ENCODE assay signal across 24 cellular contexts in genomic region chr15:42553549-42553948, GRCh38. TPM values are rescaled to one million over a fixed set of nuclear protein-coding genes. Genes with fewer than 3 reads are reported as not detected.
DNase-seq lines count a peak whose midpoint lies in the region; ATAC-seq, FAIRE-seq and TF ChIP-seq lines count a peak whose summit lies in the region.
"Had no signal": no experiment of that assay in that cellular context is flagged by ENCODE, and none has a peak within 500 bp of the region (broad histone marks: within the 10 kb centered on the region; RNA-seq: fewer than 3 reads in every experiment).

No MANE protein-coding gene starts in this region.

- in situ Hi-C loops in GM12878 (cut with MboI), result no loop called here

- H2BK12ac ChIP-seq in mesenchymal stem cell (ENCODE audit: low read length in 2 of 2), result no peak overlapping the region

- H3K9me3 ChIP-seq in MM.1S (replicated peaks; ENCODE audit: insufficient read depth, low read length) (no peaks in the 10 kb centered on the region), GM12878 (replicated peaks; ENCODE audit: control insufficient read depth, insufficient read depth, low read length) (no peaks in the 10 kb centered on the region), mesenchymal stem cell (ENCODE audit: control insufficient read depth, low read length) (no peaks in the 10 kb centered on the region)

- H3F3A ChIP-seq in MM.1S (ENCODE audit: insufficient read depth, low read length), result peaks cover 18% of the 10 kb centered on the region; the same call in 1 of the 2 replicates

- H3K27ac ChIP-seq in MM.1S (ENCODE audit: low read length), result no peak overlapping the region; the same call in 1 of the 2 replicates
- no peak overlapping the region for H3K27ac ChIP-seq in GM12878 (ENCODE audit: control insufficient read depth, insufficient read depth)
- H3K27ac ChIP-seq in mesenchymal stem cell (ENCODE audit: low read length, poor library complexity, severe bottlenecking), result no peak overlapping the region
- H3K27ac ChIP-seq: PC-9, RWPE1 had no signal

- no peaks in the 10 kb centered on the region for H3K27me3 Mint-ChIP-seq in activated naive CD8-positive, alpha-beta T cell
- H3K27me3 Mint-ChIP-seq in activated naive CD8-positive, alpha-beta T cell treated with anti-CD3 and anti-CD28 coated beads for 36 hours, result no peaks in the 10 kb centered on the region
- no peaks in the 10 kb centered on the region for H3K27me3 Mint-ChIP-seq in progenitor cell of endocrine pancreas

- no peak overlapping the region for H2AFZ ChIP-seq in MM.1S (ENCODE audit: low read length)
- H2AFZ ChIP-seq in GM12878 (ENCODE audit: control insufficient read depth, low read depth, low read length), result no peak overlapping the region
- no peak overlapping the region for H2AFZ ChIP-seq in mesenchymal stem cell (ENCODE audit: low read depth, low read length)
- H2AFZ ChIP-seq: PC-9 had no signal

- POLR2A ChIA-PET in GM12878 (lab: Charles Lee), result interaction anchor here (0.6 to 2.1 kb wide), 8 partner anchors 9 to 1269 kb away, joined by 3 to 7 read pairs (median 3); no protein-coding TSS in a partner anchor

- no peak overlapping the region for H3K4me3 ChIP-seq in MM.1S (ENCODE audit: low read length)
- H3K4me3 ChIP-seq in GM12878, result no peak overlapping the region
- no peak overlapping the region for H3K4me3 ChIP-seq in mesenchymal stem cell (ENCODE audit: insufficient read depth in 1 of 2, low read depth in 1 of 2, low read length in 2 of 2)
- H3K4me3 ChIP-seq: PC-9 had no signal

- H3K79me1 ChIP-seq in mesenchymal stem cell (replicated peaks; ENCODE audit: low read length, poor library complexity, severe bottlenecking), result peaks cover 11% of the 10 kb centered on the region

- TF ChIP-seq RAD21 in GM12878 (IDR thresholded peaks at IDR 0.05; ENCODE audit: insufficient read depth, low read depth, low read length), result no peak

- ATAC-seq in GM12878, result no peak
- ATAC-seq: SK-N-SH treated with all-trans-retinoic acid at 6 μM for 48 hours had no signal

- SMC1A ChIA-PET in GM12878 (lab: Charles Lee; ENCODE audit: uncharacterized antibody, unreplicated experiment), result interaction anchor here (1.0 to 1.5 kb wide), 4 partner anchors 8 to 43 kb away, joined by 3 to 4 read pairs (median 4); no protein-coding TSS in a partner anchor

- peaks cover 89% of the 10 kb centered on the region for H3K79me2 ChIP-seq in MM.1S (ENCODE audit: low read length)
- H3K79me2 ChIP-seq in GM12878 (ENCODE audit: control insufficient read depth, insufficient read depth, low read length), result peaks cover 56% of the 10 kb centered on the region

- H3K36me3 ChIP-seq in MM.1S (replicated peaks; ENCODE audit: insufficient read depth, low read length) (no peaks in the 10 kb centered on the region; the same call in 1 of the 2 replicates), GM12878 (ENCODE audit: control insufficient read depth in 2 of 2, insufficient read depth in 2 of 2, low read length in 1 of 2) (no peaks in the 10 kb centered on the region; a peak in 1 of 4 replicates), mesenchymal stem cell (ENCODE audit: control insufficient read depth in 1 of 2, insufficient read depth in 2 of 2, low read depth in 1 of 2, low read length in 2 of 2) (peaks cover under 1 to 6% of the 10 kb centered on the region in 2 experiments)

- no peak overlapping the region for H2AK5ac ChIP-seq in mesenchymal stem cell (ENCODE audit: low read length, severe bottlenecking)

- TF ChIP-seq CTCF in MM.1S (IDR thresholded peaks at IDR 0.05; ENCODE audit: low read length), result no peak
- TF ChIP-seq CTCF in GM12878 (IDR thresholded peaks at IDR 0.05 in 2 of 3, conservative IDR thresholded peaks at IDR 0.05 in 1 of 3; ENCODE audit: control insufficient read depth in 2 of 3, extremely low read depth in 1 of 3, insufficient read depth in 1 of 3, low read depth in 3 of 3, low read length in 3 of 3), result no peak
- no peak for TF ChIP-seq CTCF in progenitor cell of endocrine pancreas (IDR thresholded peaks at IDR 0.05; ENCODE audit: unreplicated experiment)

- no peak overlapping the region for H3K18ac ChIP-seq in mesenchymal stem cell (ENCODE audit: low read depth in 1 of 2, low read length in 2 of 2)

- DNase-seq in activated naive CD8-positive, alpha-beta T cell treated with anti-CD3 and anti-CD28 coated beads for 36 hours, result no peak
- DNase-seq in MM.1S (no peak), GM12878 (ENCODE audit: low read depth, low spot score) (no peak), progenitor cell of endocrine pancreas (ENCODE audit: low spot score, unreplicated experiment) (no peak), mesenteric fat pad (ENCODE audit: low spot score) (no peak), activated gamma-delta T cell treated with Interleukin-2 at 50 U/mL for 16 hours (no peak), mesenchymal stem cell (no peak)
- DNase-seq: C1 segment of cervical spinal cord, COR-L47, DMS 273 treated with DMSO at 0.1 percent for 48 hours, GDM1, H7, HFFc6, Karpas-422, NCI-H1417, NCI-H187, NCI-H2107, NCI-H2227 treated with DMSO at 0.1 percent for 48 hours, NCI-H524, PC-9, SIG-M5 had no signal

- no peak for TF ChIP-seq POLR2A in GM12878 (IDR thresholded peaks at IDR 0.05; ENCODE audit: low read depth, low read length)

- H3K9me2 ChIP-seq in MM.1S (replicated peaks; ENCODE audit: insufficient read depth, low read length), result no peaks in the 10 kb centered on the region

- no peak overlapping the region for H2BK15ac ChIP-seq in mesenchymal stem cell (ENCODE audit: low read depth, poor library complexity, severe bottlenecking)

- H3K4me1 ChIP-seq in MM.1S (ENCODE audit: low read length), result peaks cover 21% of the 10 kb centered on the region
- no peaks in the 10 kb centered on the region for H3K4me1 ChIP-seq in GM12878 (ENCODE audit: control insufficient read depth, insufficient read depth, low read length)
- H3K4me1 ChIP-seq in mesenchymal stem cell (ENCODE audit: control insufficient read depth, insufficient read depth, low read depth, low read length), result peaks cover 2% of the 10 kb centered on the region

- H4K91ac ChIP-seq in mesenchymal stem cell (ENCODE audit: low read length), result no peak overlapping the region

- H2BK120ac ChIP-seq in mesenchymal stem cell (ENCODE audit: low read depth, low read length), result no peak overlapping the region

- FAIRE-seq in GM12878 (lab: Jason Lieb, UNC), result no peak

- no peak overlapping the region for H3K14ac ChIP-seq in mesenchymal stem cell (ENCODE audit: low read length in 2 of 2)

- H4K20me1 ChIP-seq in MM.1S (ENCODE audit: insufficient read depth, low read length), result peaks cover 5% of the 10 kb centered on the region; the same call in 1 of the 2 replicates
- no peaks in the 10 kb centered on the region for H4K20me1 ChIP-seq in GM12878 (ENCODE audit: control insufficient read depth, insufficient read depth)

- RAD21 ChIA-PET in GM12878 (lab: Charles Lee; ENCODE audit: unreplicated experiment), result no interaction called here

- H3K4me3 Mint-ChIP-seq in activated naive CD8-positive, alpha-beta T cell, result no peak overlapping the region
- no peak overlapping the region for H3K4me3 Mint-ChIP-seq in activated naive CD8-positive, alpha-beta T cell treated with anti-CD3 and anti-CD28 coated beads for 36 hours
- no peak overlapping the region for H3K4me3 Mint-ChIP-seq in progenitor cell of endocrine pancreas (ENCODE audit: low read depth)
- H3K4me3 Mint-ChIP-seq: HFFc6 had no signal

- 95% methylated on average over 1 of the region's 1 CpG for WGBS in GM12878 (ENCODE audit: insufficient coverage, insufficient replicate concordance, low lambda C conversion rate, missing lambda C conversion rate)
- WGBS in mesenchymal stem cell, result no CpG with 5 or more reads among the region's 1 CpG

- H3K23ac ChIP-seq in mesenchymal stem cell (ENCODE audit: low read length in 2 of 2), result no peak overlapping the region

- peak overlapping the region; percentile 30 for H3K27ac Mint-ChIP-seq in activated naive CD8-positive, alpha-beta T cell
- no peak overlapping the region for H3K27ac Mint-ChIP-seq in activated naive CD8-positive, alpha-beta T cell treated with anti-CD3 and anti-CD28 coated beads for 36 hours
- peak overlapping the region; percentile 34 for H3K27ac Mint-ChIP-seq in progenitor cell of endocrine pancreas
- H3K27ac Mint-ChIP-seq: HFFc6 had no signal

- intact Hi-C loops in GM12878 (cut with micrococcal nuclease; ENCODE audit: unreplicated experiment), result no loop called here

- BruUV-seq in GM12878 (replicated peaks; lab: Mats Ljungman, UMichigan), result no TSS peak

- no peaks in the 10 kb centered on the region for H3K9me3 Mint-ChIP-seq in activated naive CD8-positive, alpha-beta T cell (ENCODE audit: low read depth)
- H3K9me3 Mint-ChIP-seq in activated naive CD8-positive, alpha-beta T cell treated with anti-CD3 and anti-CD28 coated beads for 36 hours, result no peaks in the 10 kb centered on the region
- H3K9me3 Mint-ChIP-seq in progenitor cell of endocrine pancreas (ENCODE audit: low read depth), result no peaks in the 10 kb centered on the region
- H3K9me3 Mint-ChIP-seq: HFFc6 had no signal

- peak overlapping the region; percentile 20 for H3K4me2 ChIP-seq in MM.1S (ENCODE audit: low read depth, low read length)
- 0 out of 2 replicates have a peak overlapping the region, but pooled peaks have one; percentile 15 for H3K4me2 ChIP-seq in GM12878 (ENCODE audit: control insufficient read depth, insufficient read depth)
- no peak overlapping the region for H3K4me2 ChIP-seq in mesenchymal stem cell (ENCODE audit: low read length, poor library complexity, severe bottlenecking)
- H3K4me2 ChIP-seq: PC-9 had no signal

- H3K27me3 ChIP-seq in MM.1S (replicated peaks; ENCODE audit: insufficient read depth, low read length) (no peaks in the 10 kb centered on the region), GM12878 (replicated peaks in 1 of 2; ENCODE audit: control insufficient read depth in 2 of 2, insufficient read depth in 2 of 2, low read length in 1 of 2) (no peaks in the 10 kb centered on the region), mesenchymal stem cell (ENCODE audit: control insufficient read depth in 1 of 2, insufficient read depth in 1 of 2, low read length in 2 of 2) (no peaks in the 10 kb centered on the region)

- H4K8ac ChIP-seq in mesenchymal stem cell (ENCODE audit: low read length), result no peak overlapping the region

- CTCF ChIA-PET in GM12878 (lab: Yijun Ruan, JAX), result no interaction called here

- H3K4ac ChIP-seq in mesenchymal stem cell (ENCODE audit: low read depth in 1 of 2, low read length in 2 of 2), result no peak overlapping the region

- peaks cover 29% of the 10 kb centered on the region for H3K4me1 Mint-ChIP-seq in activated naive CD8-positive, alpha-beta T cell (ENCODE audit: low read depth)
- H3K4me1 Mint-ChIP-seq in activated naive CD8-positive, alpha-beta T cell treated with anti-CD3 and anti-CD28 coated beads for 36 hours, result peaks cover 28% of the 10 kb centered on the region
- H3K4me1 Mint-ChIP-seq in progenitor cell of endocrine pancreas (ENCODE audit: low read depth), result peaks cover 7% of the 10 kb centered on the region

- TF ChIP-seq EP300 in GM12878 (IDR thresholded peaks at IDR 0.05; ENCODE audit: borderline replicate concordance in 1 of 2, control insufficient read depth in 1 of 2, low read depth in 2 of 2, low read length in 2 of 2), result no peak

- no peak overlapping the region for H2BK5ac ChIP-seq in mesenchymal stem cell (ENCODE audit: low read depth, low read length, poor library complexity, severe bottlenecking)

- no peak overlapping the region for H3K9ac ChIP-seq in MM.1S (ENCODE audit: low read length)
- no peak overlapping the region for H3K9ac ChIP-seq in GM12878 (ENCODE audit: control insufficient read depth, insufficient read depth, low read length)
- H3K9ac ChIP-seq in mesenchymal stem cell (ENCODE audit: low read length), result no peak overlapping the region

- H3K36me3 Mint-ChIP-seq in activated naive CD8-positive, alpha-beta T cell, result no peaks in the 10 kb centered on the region
- H3K36me3 Mint-ChIP-seq in activated naive CD8-positive, alpha-beta T cell treated with anti-CD3 and anti-CD28 coated beads for 36 hours, result peaks cover 16% of the 10 kb centered on the region
- H3K36me3 Mint-ChIP-seq in progenitor cell of endocrine pancreas (ENCODE audit: insufficient read depth), result peaks cover 2% of the 10 kb centered on the region

RNA-seq across cellular contexts. Expression of gene HAUS2, which starts 4.9 kb away (rescaled TPM):
- 10 to 100 TPM; 54.0 to 55.1 TPM for total RNA-seq in activated naive CD8-positive, alpha-beta T cell treated with anti-CD3 and anti-CD28 coated beads for 36 hours
- 16.7 and 25.2 TPM in 2 replicates for total RNA-seq in GM12878 (2013; cell fraction: nucleolus; rRNA removed)
- total RNA-seq in GM12878 (2014; rRNA removed) (40.6 and 40.7 TPM in 2 replicates), GM12878 (2014; rRNA removed; fragmentation: Illumina TruSeq; extraction: Trizol) (37.5 and 41.8 TPM in 2 replicates), GM12878 (2021) (26.7 and 33.5 TPM in 2 replicates), progenitor cell of endocrine pancreas (22.0 and 24.2 TPM in 2 replicates), mesenteric fat pad (26.3 TPM)
- 15.2 TPM for polyA plus RNA-seq in GM12878 (2011; ENCODE audit: low read depth)
- polyA plus RNA-seq in GM12878 (2011; rRNA removed) (45.2 and 80.6 TPM in 2 replicates), GM12878 (2014; fragmentation: Illumina TruSeq; extraction: Trizol) (40.6 and 48.3 TPM in 2 replicates), GM12878 (2014; fragmentation: Nextera tagmentation; extraction: Ambion mirVana) (10 to 100 TPM; 30.8 to 37.0 TPM), GM12878 (2014; rRNA removed) (25.3 and 28.7 TPM in 2 replicates), GM12878 (2016; fragmentation: Nextera tagmentation; extraction: Ambion mirVana) (10 to 100 TPM; 54.0 to 59.3 TPM)
- polyA plus RNA-seq in GM12878 (2011; cell fraction: cytosol; rRNA removed), result 19.5 and 24.6 TPM in 2 replicates
- 6.9 and 8.6 TPM in 2 replicates for polyA plus RNA-seq in GM12878 (2011; cell fraction: nucleus; rRNA removed)
- polyA plus RNA-seq in GM12878 (2012), result 17.9 and 26.5 TPM in 2 replicates
- 19.1 and 19.2 TPM in 2 replicates for polyA minus RNA-seq in GM12878 (2011; rRNA and poly(A)+ RNA removed)
- 10.1 and 12.4 TPM in 2 replicates for polyA minus RNA-seq in GM12878 (2011; cell fraction: cytosol; rRNA and poly(A)+ RNA removed)
- polyA minus RNA-seq in GM12878 (2011; cell fraction: nucleus; rRNA and poly(A)+ RNA removed), result 3.0 and 3.9 TPM in 2 replicates
- polyA plus RNA-seq in mesenchymal stem cell (2013, experiment 1 of 2), result 14.6 TPM
- polyA plus RNA-seq in mesenchymal stem cell (2013, experiment 2 of 2), result 14.3 TPM

RNA-seq across cellular contexts. Expression of gene LRRC57, which starts 5.0 kb away (rescaled TPM):
- 10 to 100 TPM; 17.0 to 19.1 TPM for total RNA-seq in activated naive CD8-positive, alpha-beta T cell treated with anti-CD3 and anti-CD28 coated beads for 36 hours
- 27.7 and 30.2 TPM in 2 replicates for total RNA-seq in GM12878 (2013; cell fraction: nucleolus; rRNA removed)
- total RNA-seq in GM12878 (2014; rRNA removed) (5.9 and 8.1 TPM in 2 replicates), GM12878 (2014; rRNA removed; fragmentation: Illumina TruSeq; extraction: Trizol) (11.4 and 12.2 TPM in 2 replicates), GM12878 (2021) (10.4 and 11.1 TPM in 2 replicates), progenitor cell of endocrine pancreas (27.0 and 27.6 TPM in 2 replicates), mesenteric fat pad (19.4 TPM)
- polyA plus RNA-seq in GM12878 (2011; ENCODE audit: low read depth), result 4.2 TPM
- polyA plus RNA-seq in GM12878 (2011; rRNA removed) (11.6 and 15.7 TPM in 2 replicates), GM12878 (2014; fragmentation: Illumina TruSeq; extraction: Trizol) (10.3 and 11.9 TPM in 2 replicates), GM12878 (2014; fragmentation: Nextera tagmentation; extraction: Ambion mirVana) (1 to 10 TPM; 5.2 to 5.8 TPM), GM12878 (2014; rRNA removed) (7.0 and 7.7 TPM in 2 replicates), GM12878 (2016; fragmentation: Nextera tagmentation; extraction: Ambion mirVana) (10 to 100 TPM in 1 of 2 experiments, 1 to 10 TPM in 1; 8.3 to 10.9 TPM)
- 12.5 and 14.4 TPM in 2 replicates for polyA plus RNA-seq in GM12878 (2011; cell fraction: cytosol; rRNA removed)
- polyA plus RNA-seq in GM12878 (2011; cell fraction: nucleus; rRNA removed), result 7.3 and 10.0 TPM in 2 replicates
- polyA plus RNA-seq in GM12878 (2012), result 6.3 and 7.5 TPM in 2 replicates
- 8.1 and 9.7 TPM in 2 replicates for polyA minus RNA-seq in GM12878 (2011; rRNA and poly(A)+ RNA removed)
- polyA minus RNA-seq in GM12878 (2011; cell fraction: cytosol; rRNA and poly(A)+ RNA removed), result 1.7 and 3.7 TPM in 2 replicates
- polyA minus RNA-seq in GM12878 (2011; cell fraction: nucleus; rRNA and poly(A)+ RNA removed), result 4.1 and 7.1 TPM in 2 replicates
- polyA plus RNA-seq in mesenchymal stem cell (2013, experiment 1 of 2), result 10.9 TPM
- polyA plus RNA-seq in mesenchymal stem cell (2013, experiment 2 of 2), result 11.1 TPM

RNA-seq across cellular contexts. Expression of gene STARD9, which starts 21.9 kb away (rescaled TPM):
- total RNA-seq in activated naive CD8-positive, alpha-beta T cell treated with anti-CD3 and anti-CD28 coated beads for 36 hours, result 1 to 10 TPM; 4.2 to 4.4 TPM
- 144 and 149 TPM in 2 replicates for total RNA-seq in GM12878 (2013; cell fraction: nucleolus; rRNA removed)
- total RNA-seq in GM12878 (2014; rRNA removed), result 7.7 and 9.4 TPM in 2 replicates
- 7.5 and 8.1 TPM in 2 replicates for total RNA-seq in GM12878 (2014; rRNA removed; fragmentation: Illumina TruSeq; extraction: Trizol)
- 8.4 and 11.5 TPM in 2 replicates for total RNA-seq in GM12878 (2021)
- 3.7 TPM for polyA plus RNA-seq in GM12878 (2011; ENCODE audit: low read depth)
- polyA plus RNA-seq in GM12878 (2011; rRNA removed), result 3.6 and 4.7 TPM in 2 replicates
- polyA plus RNA-seq in GM12878 (2011; cell fraction: cytosol; rRNA removed), result 3.5 and 3.6 TPM in 2 replicates
- 22.7 and 25.2 TPM in 2 replicates for polyA plus RNA-seq in GM12878 (2011; cell fraction: nucleus; rRNA removed)
- 4.9 and 6.5 TPM in 2 replicates for polyA plus RNA-seq in GM12878 (2012)
- polyA plus RNA-seq in GM12878 (2014; fragmentation: Illumina TruSeq; extraction: Trizol), result 8.6 and 8.7 TPM in 2 replicates
- polyA plus RNA-seq in GM12878 (2014; fragmentation: Nextera tagmentation; extraction: Ambion mirVana), result 1 to 10 TPM in 1 of 2 experiments, under 1 TPM in 1; 0.58 to 1.1 TPM
- polyA plus RNA-seq in GM12878 (2014; rRNA removed), result 8.2 and 9.3 TPM in 2 replicates
- polyA plus RNA-seq in GM12878 (2016; fragmentation: Nextera tagmentation; extraction: Ambion mirVana), result 1 to 10 TPM; 2.7 to 2.9 TPM
- 8.9 and 11.0 TPM in 2 replicates for polyA minus RNA-seq in GM12878 (2011; rRNA and poly(A)+ RNA removed)
- 1.5 and 2.0 TPM in 2 replicates for polyA minus RNA-seq in GM12878 (2011; cell fraction: cytosol; rRNA and poly(A)+ RNA removed)
- 10.2 and 13.9 TPM in 2 replicates for polyA minus RNA-seq in GM12878 (2011; cell fraction: nucleus; rRNA and poly(A)+ RNA removed)
- total RNA-seq in progenitor cell of endocrine pancreas, result 1.8 and 2.5 TPM in 2 replicates
- total RNA-seq in mesenteric fat pad, result 17.0 TPM
- 1.8 TPM for polyA plus RNA-seq in mesenchymal stem cell (2013, experiment 1 of 2)
- 1.6 TPM for polyA plus RNA-seq in mesenchymal stem cell (2013, experiment 2 of 2)

RNA-seq across cellular contexts. Expression of gene SNAP23, which starts 58.1 kb away (rescaled TPM):
- total RNA-seq in activated naive CD8-positive, alpha-beta T cell treated with anti-CD3 and anti-CD28 coated beads for 36 hours, result 10 to 100 TPM; 37.6 to 42.3 TPM
- 220 and 239 TPM in 2 replicates for total RNA-seq in GM12878 (2013; cell fraction: nucleolus; rRNA removed)
- total RNA-seq in GM12878 (2014; rRNA removed), result 51.9 and 65.2 TPM in 2 replicates
- total RNA-seq in GM12878 (2014; rRNA removed; fragmentation: Illumina TruSeq; extraction: Trizol), result 126 and 134 TPM in 2 replicates
- 56.6 and 56.8 TPM in 2 replicates for total RNA-seq in GM12878 (2021)
- polyA plus RNA-seq in GM12878 (2011; ENCODE audit: low read depth), result 41.7 TPM
- 90.8 and 147 TPM in 2 replicates for polyA plus RNA-seq in GM12878 (2011; rRNA removed)
- 36.4 and 37.2 TPM in 2 replicates for polyA plus RNA-seq in GM12878 (2011; cell fraction: cytosol; rRNA removed)
- polyA plus RNA-seq in GM12878 (2011; cell fraction: nucleus; rRNA removed), result 43.5 and 48.7 TPM in 2 replicates
- polyA plus RNA-seq in GM12878 (2012), result 88.0 and 119 TPM in 2 replicates
- polyA plus RNA-seq in GM12878 (2014; fragmentation: Illumina TruSeq; extraction: Trizol), result 127 and 130 TPM in 2 replicates
- 10 to 100 TPM; 63.5 to 68.1 TPM for polyA plus RNA-seq in GM12878 (2014; fragmentation: Nextera tagmentation; extraction: Ambion mirVana)
- 65.8 and 78.7 TPM in 2 replicates for polyA plus RNA-seq in GM12878 (2014; rRNA removed)
- 10 to 100 TPM; 70.5 to 86.8 TPM for polyA plus RNA-seq in GM12878 (2016; fragmentation: Nextera tagmentation; extraction: Ambion mirVana)
- 34.4 and 39.9 TPM in 2 replicates for polyA minus RNA-seq in GM12878 (2011; rRNA and poly(A)+ RNA removed)
- polyA minus RNA-seq in GM12878 (2011; cell fraction: cytosol; rRNA and poly(A)+ RNA removed), result 21.2 and 23.1 TPM in 2 replicates
- 17.0 and 24.8 TPM in 2 replicates for polyA minus RNA-seq in GM12878 (2011; cell fraction: nucleus; rRNA and poly(A)+ RNA removed)
- total RNA-seq in progenitor cell of endocrine pancreas, result 57.4 and 67.4 TPM in 2 replicates
- total RNA-seq in mesenteric fat pad, result 72.0 TPM
- 52.7 TPM for polyA plus RNA-seq in mesenchymal stem cell (2013, experiment 1 of 2)
- 52.4 TPM for polyA plus RNA-seq in mesenchymal stem cell (2013, experiment 2 of 2)
